In the genomic region with DNA sequence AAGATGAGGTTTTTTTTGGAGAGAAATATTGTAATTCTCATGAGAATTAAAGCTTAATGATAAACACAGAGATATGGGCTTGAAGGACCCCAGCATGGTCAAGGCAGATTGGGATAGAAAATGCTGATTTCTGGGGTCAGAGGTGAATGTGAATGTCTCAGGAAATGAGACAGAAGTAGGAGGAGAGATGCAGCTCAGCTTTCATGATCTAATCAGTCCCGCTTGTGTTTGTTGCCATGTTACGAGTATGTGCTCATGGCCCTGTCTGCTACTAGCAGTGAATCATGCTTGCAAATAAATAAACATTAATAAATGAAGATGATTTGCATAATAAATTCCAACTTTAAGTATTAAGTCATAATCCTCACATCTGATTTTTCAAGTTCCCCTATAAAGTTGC, we compare ENCODE assay signal across 10 cellular contexts. TPM values are rescaled to one million over a fixed set of nuclear protein-coding genes. Genes with fewer than 3 reads are reported as not detected.
DNase-seq lines count a peak whose midpoint lies in the region; ATAC-seq and TF ChIP-seq lines count a peak whose summit lies in the region.
"Had no signal": no experiment of that assay in that cellular context is flagged by ENCODE, and none has a peak within 500 bp of the region (broad histone marks: within the 10 kb centered on the region; RNA-seq: fewer than 3 reads in every experiment).

No MANE protein-coding gene starts in this region.

- no peaks in the 10 kb centered on the region for H3K27me3 ChIP-seq in CD4-positive, CD25-positive, alpha-beta regulatory T cell (ENCODE audit: control insufficient read depth, insufficient read depth, low read length)
- H3K27me3 ChIP-seq in hepatocyte (no peaks in the 10 kb centered on the region), suprapubic skin (no peaks in the 10 kb centered on the region)

- no peak overlapping the region for H3K4me3 Mint-ChIP-seq in CD4-positive, CD25-positive, alpha-beta regulatory T cell
- no peak overlapping the region for H3K4me3 Mint-ChIP-seq in activated CD4-positive, alpha-beta memory T cell treated with anti-CD3 and anti-CD28 coated beads, Interleukin-2, amount 10 ng/mL, durations not matched to agents 7 days and 5 days
- H3K4me3 Mint-ChIP-seq in immature natural killer cell, result no peak overlapping the region

- TF ChIP-seq CTCF in hepatocyte (IDR thresholded peaks at IDR 0.05; ENCODE audit: poor library complexity), result no peak
- TF ChIP-seq CTCF in suprapubic skin (IDR thresholded peaks at IDR 0.05), result no peak

- H2AFZ ChIP-seq in hepatocyte, result no peak overlapping the region
- H2AFZ ChIP-seq: parathyroid adenoma had no signal

- no peaks in the 10 kb centered on the region for H3K36me3 ChIP-seq in CD4-positive, CD25-positive, alpha-beta regulatory T cell (ENCODE audit: control insufficient read depth, insufficient read depth, low read length)
- H3K36me3 ChIP-seq in hepatocyte (replicated peaks; ENCODE audit: insufficient read depth, low read depth), result no peaks in the 10 kb centered on the region
- H3K36me3 ChIP-seq in suprapubic skin, result no peaks in the 10 kb centered on the region

- no peaks in the 10 kb centered on the region for H3K9me3 ChIP-seq in CD4-positive, CD25-positive, alpha-beta regulatory T cell (ENCODE audit: control insufficient read depth in 2 of 2, low read length in 2 of 2)
- H3K9me3 ChIP-seq in hepatocyte (ENCODE audit: low read depth), result no peaks in the 10 kb centered on the region
- no peaks in the 10 kb centered on the region for H3K9me3 ChIP-seq in suprapubic skin

- 72% methylated on average over 2 of the region's 2 CpGs for WGBS in hepatocyte (ENCODE audit: low lambda C conversion rate, missing lambda C conversion rate)
- WGBS in suprapubic skin, result 21% methylated on average over 2 of the region's 2 CpGs

- no peaks in the 10 kb centered on the region for H3K27me3 Mint-ChIP-seq in CD4-positive, CD25-positive, alpha-beta regulatory T cell
- no peaks in the 10 kb centered on the region for H3K27me3 Mint-ChIP-seq in activated CD4-positive, alpha-beta memory T cell treated with anti-CD3 and anti-CD28 coated beads, Interleukin-2, amount 10 ng/mL, durations not matched to agents 7 days and 5 days
- H3K27me3 Mint-ChIP-seq in immature natural killer cell (ENCODE audit: low read depth in 3 of 3), result peaks cover 2 to 5% (median 2%) of the 10 kb centered on the region in 3 donors

- CTCF ChIA-PET in activated CD4-positive, alpha-beta memory T cell treated with anti-CD3 and anti-CD28 coated beads, Interleukin-2, amount 10 ng/mL, durations not matched to agents 7 days and 5 days (lab: Charles Lee), result interaction anchor here (1.3 to 3.1 kb wide), 2 partner anchors 23 to 34 kb away, joined by 4 to 13 read pairs; a partner anchor contains a TSS

- H3K79me2 ChIP-seq in hepatocyte, result no peaks in the 10 kb centered on the region
- H3K79me2 ChIP-seq: parathyroid adenoma had no signal

- H3K36me3 Mint-ChIP-seq in CD4-positive, CD25-positive, alpha-beta regulatory T cell, result no peaks in the 10 kb centered on the region
- H3K36me3 Mint-ChIP-seq in activated CD4-positive, alpha-beta memory T cell treated with anti-CD3 and anti-CD28 coated beads, Interleukin-2, amount 10 ng/mL, durations not matched to agents 7 days and 5 days (ENCODE audit: low read depth), result peaks cover 7% of the 10 kb centered on the region
- H3K36me3 Mint-ChIP-seq in immature natural killer cell, result no peaks in the 10 kb centered on the region

- H3K4me1 ChIP-seq in CD4-positive, CD25-positive, alpha-beta regulatory T cell (ENCODE audit: control insufficient read depth, insufficient read depth, low read length, poor library complexity, severe bottlenecking), result no peaks in the 10 kb centered on the region
- H3K4me1 ChIP-seq in hepatocyte (ENCODE audit: insufficient read depth) (no peaks in the 10 kb centered on the region), suprapubic skin (peaks cover 12% of the 10 kb centered on the region)
- H3K4me1 ChIP-seq: parathyroid adenoma had no signal

- no peak overlapping the region for H3K27ac Mint-ChIP-seq in CD4-positive, CD25-positive, alpha-beta regulatory T cell
- H3K27ac Mint-ChIP-seq in activated CD4-positive, alpha-beta memory T cell treated with anti-CD3 and anti-CD28 coated beads, Interleukin-2, amount 10 ng/mL, durations not matched to agents 7 days and 5 days, result no peak overlapping the region
- H3K27ac Mint-ChIP-seq in immature natural killer cell, result no peak overlapping the region

- H3K4me2 ChIP-seq in hepatocyte, result no peak overlapping the region

- POLR2A ChIA-PET in activated CD4-positive, alpha-beta memory T cell treated with anti-CD3 and anti-CD28 coated beads, Interleukin-2, amount 10 ng/mL, durations not matched to agents 7 days and 5 days (lab: Charles Lee), result interaction anchor here (0.9 to 1.3 kb wide), 2 partner anchors 23 to 65 kb away, joined by 4 read pairs; a partner anchor contains a TSS

- TF ChIP-seq EP300 in suprapubic skin (IDR thresholded peaks at IDR 0.05), result no peak

- peak; percentile 69 for ATAC-seq in CD4-positive, CD25-positive, alpha-beta regulatory T cell (ENCODE audit: low read depth in 2 of 2)

- no peaks in the 10 kb centered on the region for H3K9me2 ChIP-seq in hepatocyte (replicated peaks; ENCODE audit: insufficient read depth)

- no peak overlapping the region for H3K27ac ChIP-seq in CD4-positive, CD25-positive, alpha-beta regulatory T cell (ENCODE audit: insufficient read depth, low read length, poor library complexity, severe bottlenecking)
- H3K27ac ChIP-seq in hepatocyte, result no peak overlapping the region
- no peak overlapping the region for H3K27ac ChIP-seq in suprapubic skin
- H3K27ac ChIP-seq: parathyroid adenoma had no signal

- peak in 2 of 3 donors; percentile 11 to 44 for DNase-seq in CD4-positive, CD25-positive, alpha-beta regulatory T cell
- DNase-seq in HCEC 1CT, result peak; percentile 87
- peak; percentile 31 for DNase-seq in activated CD4-positive, alpha-beta memory T cell treated with anti-CD3 and anti-CD28 coated beads, Interleukin-2, amount 10 ng/mL, durations not matched to agents 7 days and 5 days
- DNase-seq in hepatocyte (ENCODE audit: low spot score), result peak; percentile 9
- no peak for DNase-seq in suprapubic skin (ENCODE audit: low spot score in 2 of 2)
- DNase-seq in globus pallidus (ENCODE audit: low spot score), result no peak
- DNase-seq in immature natural killer cell, result no peak
- DNase-seq in GM19240 (ENCODE audit: insufficient read length, low spot score), result no peak
- DNase-seq: activated T-cell treated with anti-CD3 and anti-CD28 coated beads, Interleukin-2, amount 50 U/mL, for 48 hours had no signal

- no peak for TF ChIP-seq POLR2A in suprapubic skin (IDR thresholded peaks at IDR 0.05)

- no peaks in the 10 kb centered on the region for H4K20me1 ChIP-seq in hepatocyte (ENCODE audit: insufficient read depth, poor library complexity, severe bottlenecking)

- H3K4me1 Mint-ChIP-seq in CD4-positive, CD25-positive, alpha-beta regulatory T cell, result peaks cover 4 to 27% (median 11%) of the 10 kb centered on the region in 4 donors
- peaks cover 47% of the 10 kb centered on the region for H3K4me1 Mint-ChIP-seq in activated CD4-positive, alpha-beta memory T cell treated with anti-CD3 and anti-CD28 coated beads, Interleukin-2, amount 10 ng/mL, durations not matched to agents 7 days and 5 days
- H3K4me1 Mint-ChIP-seq in immature natural killer cell, result no peaks in the 10 kb centered on the region

- no peaks in the 10 kb centered on the region for H3K9me3 Mint-ChIP-seq in CD4-positive, CD25-positive, alpha-beta regulatory T cell
- H3K9me3 Mint-ChIP-seq in activated CD4-positive, alpha-beta memory T cell treated with anti-CD3 and anti-CD28 coated beads, Interleukin-2, amount 10 ng/mL, durations not matched to agents 7 days and 5 days, result peaks cover 9% of the 10 kb centered on the region
- peaks cover 0 to 2% (median 0%) of the 10 kb centered on the region in 6 donors for H3K9me3 Mint-ChIP-seq in immature natural killer cell

- H3K4me3 ChIP-seq in CD4-positive, CD25-positive, alpha-beta regulatory T cell (ENCODE audit: low read depth, low read length), result no peak overlapping the region
- no peak overlapping the region for H3K4me3 ChIP-seq in hepatocyte
- H3K4me3 ChIP-seq in suprapubic skin, result no peak overlapping the region

RNA-seq across cellular contexts. Expression of a gene that starts 23.0 kb away (rescaled TPM):
- 5.4 TPM for total RNA-seq in CD4-positive, CD25-positive, alpha-beta regulatory T cell
- 1 to 10 TPM; 2.9 to 4.8 (median 3.8) TPM for polyA plus RNA-seq in CD4-positive, CD25-positive, alpha-beta regulatory T cell
- 10 to 100 TPM; 49.6 to 53.2 TPM for total RNA-seq in activated CD4-positive, alpha-beta memory T cell treated with anti-CD3 and anti-CD28 coated beads, Interleukin-2, amount 10 ng/mL, durations not matched to agents 7 days and 5 days
- total RNA-seq in hepatocyte (72.8 and 80.2 TPM in 2 replicates), suprapubic skin (100 to 1,000 TPM in 1 of 4 donors, 10 to 100 TPM in 3; 72.2 to 103 (median 86.2) TPM)
- polyA plus RNA-seq in hepatocyte (40.6 and 54.4 TPM in 2 replicates), immature natural killer cell (1 to 10 TPM; 2.6 to 6.1 (median 5.6) TPM)

RNA-seq across cellular contexts. Expression of a gene that starts 51.9 kb away (rescaled TPM):
- 86.4 TPM for total RNA-seq in CD4-positive, CD25-positive, alpha-beta regulatory T cell
- polyA plus RNA-seq in CD4-positive, CD25-positive, alpha-beta regulatory T cell, result 10 to 100 TPM; 10.6 to 17.6 (median 14.3) TPM
- 10 to 100 TPM; 51.1 to 52.0 TPM for total RNA-seq in activated CD4-positive, alpha-beta memory T cell treated with anti-CD3 and anti-CD28 coated beads, Interleukin-2, amount 10 ng/mL, durations not matched to agents 7 days and 5 days
- 38.8 and 45.9 TPM in 2 replicates for total RNA-seq in hepatocyte
- 17.5 and 19.3 TPM in 2 replicates for polyA plus RNA-seq in hepatocyte
- total RNA-seq in suprapubic skin, result 10 to 100 TPM; 23.4 to 78.5 (median 34.2) TPM
- 10 to 100 TPM in 1 of 3 donors, 1 to 10 TPM in 2; 5.4 to 11.9 (median 6.2) TPM for polyA plus RNA-seq in immature natural killer cell

Comparison
In these comparisons a context has a peak if more than half of its experiments do, and no peak if none do; other contexts are left out.
1. DNase-seq: peak in CD4-positive, CD25-positive, alpha-beta regulatory T cell (2 of 3), HCEC 1CT (single experiment), activated CD4-positive, alpha-beta memory T cell treated with anti-CD3 and anti-CD28 coated beads, Interleukin-2, amount 10 ng/mL, durations not matched to agents 7 days and 5 days (single experiment) and hepatocyte (single experiment); none in suprapubic skin (0 of 2), globus pallidus (single experiment), immature natural killer cell (0 of 3) and GM19240 (single experiment).